ENCODE assay signal across 19 cellular contexts in the genomic region with DNA sequence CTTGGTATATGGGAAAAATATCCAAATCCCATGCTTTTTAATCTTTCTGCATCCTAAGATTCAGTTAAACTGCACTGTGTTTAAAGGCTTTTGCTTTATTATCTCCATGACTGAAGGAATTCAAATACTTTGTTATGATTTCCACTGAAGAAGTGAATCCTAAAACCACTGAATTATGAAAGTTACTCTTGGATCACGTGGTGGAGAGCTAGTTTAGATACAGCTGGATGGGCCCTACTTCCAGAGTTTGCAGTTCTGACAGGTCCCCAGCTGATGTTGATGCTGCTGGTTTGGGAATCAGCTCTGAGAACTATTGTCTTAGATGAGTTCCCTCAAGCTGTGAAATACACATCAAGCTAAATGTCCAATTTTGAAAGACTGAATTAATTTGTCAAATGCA. TPM values are rescaled to one million over a fixed set of nuclear protein-coding genes. Genes with fewer than 3 reads are reported as not detected.
DNase-seq lines count a peak whose midpoint lies in the region; ATAC-seq and TF ChIP-seq lines count a peak whose summit lies in the region.
"Had no signal": no experiment of that assay in that cellular context is flagged by ENCODE, and none has a peak within 500 bp of the region (broad histone marks: within the 10 kb centered on the region; RNA-seq: fewer than 3 reads in every experiment).

No MANE protein-coding gene starts in this region.

- H2AK9ac ChIP-seq in IMR-90 (replicated peaks; ENCODE audit: low read depth, low read length, poor library complexity), result no peak overlapping the region

- intact Hi-C loops in IMR-90 (cut with micrococcal nuclease) (loop anchor here (5.0 kb wide), 2 partner anchors 147 to 1412 kb away; no protein-coding TSS in a partner anchor), esophagus squamous epithelium (cut with DNase I) (no loop called here)

- DNase-seq in IMR-90, result no peak
- DNase-seq in esophagus squamous epithelium (lab: John Stamatoyannopoulos, UW), result no peak
- no peak for DNase-seq in suprapubic skin (ENCODE audit: low spot score in 2 of 2)
- no peak for DNase-seq in erythroblast (lab: John Stamatoyannopoulos, UW)
- no peak for DNase-seq in G401 (ENCODE audit: low spot score)
- DNase-seq: activated CD4-positive, alpha-beta T cell treated with anti-CD3 and anti-CD28 coated beads, Interleukin-2, amount 50 U/mL, for 4 hours; activated naive CD4-positive, alpha-beta T cell treated with Interleukin-2 at 50 U/mL for 16 hours; aorta; COR-L47; DND-41; effector memory CD4-positive, alpha-beta T cell; NCI-H2107; NCI-H510A treated with DMSO at 0.1 percent for 48 hours; stimulated activated CD4-positive, alpha-beta T cell treated with anti-CD3 and anti-CD28 coated beads, Interleukin-15, amount 100 ng/mL, for 24 hours had no signal

- no peak overlapping the region for H4K5ac ChIP-seq in IMR-90 (ENCODE audit: low read depth, low read length)

- no peak overlapping the region for H3K18ac ChIP-seq in IMR-90 (ENCODE audit: low read depth, low read length)

- H3K4me1 ChIP-seq in IMR-90 (ENCODE audit: control insufficient read depth, insufficient read depth, low read length), result peaks cover 21% of the 10 kb centered on the region
- H3K4me1 ChIP-seq in esophagus squamous epithelium, result peaks cover 0 to 51% (median 2%) of the 10 kb centered on the region in 3 donors
- peaks cover 4 to 8% of the 10 kb centered on the region in 2 donors for H3K4me1 ChIP-seq in muscle layer of duodenum (ENCODE audit: control insufficient read depth in 1 of 2, insufficient read depth in 2 of 2, low read length in 2 of 2)
- H3K4me1 ChIP-seq in suprapubic skin, result peaks cover 47% of the 10 kb centered on the region

- H3K23ac ChIP-seq in IMR-90 (ENCODE audit: low read depth, low read length), result no peak overlapping the region

- peaks cover 5 to 75% of the 10 kb centered on the region in 2 experiments for H3K79me1 ChIP-seq in IMR-90 (ENCODE audit: low read depth in 1 of 2, low read length in 2 of 2)

- no peaks in the 10 kb centered on the region for H3K9me3 ChIP-seq in IMR-90 (ENCODE audit: control insufficient read depth, insufficient read depth, low read length)
- H3K9me3 ChIP-seq in esophagus squamous epithelium, result no peaks in the 10 kb centered on the region
- no peaks in the 10 kb centered on the region for H3K9me3 ChIP-seq in muscle layer of duodenum (ENCODE audit: control insufficient read depth in 1 of 2, low read length in 2 of 2)
- no peaks in the 10 kb centered on the region for H3K9me3 ChIP-seq in suprapubic skin

- ATAC-seq in IMR-90 (ENCODE audit: low read depth), result no peak
- ATAC-seq in activated T-helper 17 cell treated with anti-CD3 and anti-CD28 coated beads, Interleukin-2, amount 50 U/mL, for 72 hours (replicated peaks), result no peak
- ATAC-seq in GM19452 (IDR thresholded peaks at IDR 0.05; ENCODE audit: unreplicated experiment), result no peak

- H3K36me3 ChIP-seq in IMR-90 (ENCODE audit: control insufficient read depth, insufficient read depth, low read length), result peaks cover 15% of the 10 kb centered on the region
- H3K36me3 ChIP-seq in esophagus squamous epithelium, result no peaks in the 10 kb centered on the region
- peaks cover 0 to 7% of the 10 kb centered on the region in 2 donors for H3K36me3 ChIP-seq in muscle layer of duodenum (ENCODE audit: control insufficient read depth in 1 of 2, insufficient read depth in 2 of 2, low read length in 2 of 2)
- H3K36me3 ChIP-seq in suprapubic skin, result no peaks in the 10 kb centered on the region

- no peak overlapping the region for H4K8ac ChIP-seq in IMR-90 (ENCODE audit: low read depth in 2 of 2, low read length in 2 of 2)

- H2AFZ ChIP-seq in IMR-90 (replicated peaks; ENCODE audit: low read length, poor library complexity), result no peak overlapping the region

- no peak overlapping the region for H3K56ac ChIP-seq in IMR-90 (ENCODE audit: extremely low read depth, insufficient read depth, low read length)

- no peaks in the 10 kb centered on the region for H3K9me3 Mint-ChIP-seq in activated T-helper 17 cell treated with anti-CD3 and anti-CD28 coated beads, Interleukin-2, amount 50 U/mL, for 72 hours

- dilution Hi-C loops in IMR-90 (cut with HindIII; ENCODE audit: low sequenced_read_pairs, unreplicated experiment), result no loop called here

- no peak for TF ChIP-seq EP300 in suprapubic skin (IDR thresholded peaks at IDR 0.05)

- H2BK5ac ChIP-seq in IMR-90 (ENCODE audit: low read depth, low read length, poor library complexity, severe bottlenecking), result no peak overlapping the region

- peaks cover 18% of the 10 kb centered on the region for H3K9me1 ChIP-seq in IMR-90 (ENCODE audit: insufficient read depth, low read length)

- no peaks in the 10 kb centered on the region for H3K4me1 Mint-ChIP-seq in activated T-helper 17 cell treated with anti-CD3 and anti-CD28 coated beads, Interleukin-2, amount 50 U/mL, for 72 hours

- no peak for TF ChIP-seq POLR2A in IMR-90 (IDR thresholded peaks at IDR 0.05; ENCODE audit: low read depth, low read length)
- no peak for TF ChIP-seq POLR2A in esophagus squamous epithelium (IDR thresholded peaks at IDR 0.05)
- TF ChIP-seq POLR2A in suprapubic skin (IDR thresholded peaks at IDR 0.05), result no peak
- TF ChIP-seq POLR2A in erythroblast (IDR thresholded peaks at IDR 0.05; ENCODE audit: low read length), result no peak

- no peak overlapping the region for H4K91ac ChIP-seq in IMR-90 (ENCODE audit: insufficient read depth, low read depth, low read length)

- H3K27me3 ChIP-seq in IMR-90 (ENCODE audit: control insufficient read depth, insufficient read depth, low read length), result no peaks in the 10 kb centered on the region
- H3K27me3 ChIP-seq in esophagus squamous epithelium, result peaks cover 0 to 17% (median 0%) of the 10 kb centered on the region in 4 donors
- H3K27me3 ChIP-seq in muscle layer of duodenum (ENCODE audit: low read depth, low read length), result no peaks in the 10 kb centered on the region
- H3K27me3 ChIP-seq in suprapubic skin, result no peaks in the 10 kb centered on the region

- H3K27ac Mint-ChIP-seq in activated T-helper 17 cell treated with anti-CD3 and anti-CD28 coated beads, Interleukin-2, amount 50 U/mL, for 72 hours, result no peak overlapping the region

- H2BK20ac ChIP-seq in IMR-90 (ENCODE audit: low read depth, low read length), result no peak overlapping the region

- no peak overlapping the region for H2BK120ac ChIP-seq in IMR-90 (ENCODE audit: low read depth, low read length)

- in situ Hi-C loops in IMR-90 (cut with MboI; ENCODE audit: low sequenced_read_pairs), result no loop called here
- in situ Hi-C loops in G401 (cut with HindIII; ENCODE audit: low sequenced_read_pairs), result no loop called here

- no peak overlapping the region for H3K4me3 Mint-ChIP-seq in activated T-helper 17 cell treated with anti-CD3 and anti-CD28 coated beads, Interleukin-2, amount 50 U/mL, for 72 hours

- TF ChIP-seq CTCF in IMR-90 (conservative IDR thresholded peaks at IDR 0.05; ENCODE audit: low read depth, low read length) (no peak), esophagus squamous epithelium (IDR thresholded peaks at IDR 0.05) (no peak), suprapubic skin (IDR thresholded peaks at IDR 0.05) (no peak)

- no peak overlapping the region for H3K4me3 ChIP-seq in IMR-90 (ENCODE audit: insufficient read depth, low read depth, low read length)
- H3K4me3 ChIP-seq in esophagus squamous epithelium, result no peak overlapping the region
- H3K4me3 ChIP-seq in muscle layer of duodenum (ENCODE audit: low read depth in 1 of 2, low read length in 2 of 2), result no peak overlapping the region
- H3K4me3 ChIP-seq in suprapubic skin, result no peak overlapping the region

- H4K20me1 ChIP-seq in IMR-90 (ENCODE audit: insufficient read depth, low read length), result peaks cover 77% of the 10 kb centered on the region

- no peaks in the 10 kb centered on the region for H3K36me3 Mint-ChIP-seq in activated T-helper 17 cell treated with anti-CD3 and anti-CD28 coated beads, Interleukin-2, amount 50 U/mL, for 72 hours (ENCODE audit: low read depth)

- H2AK5ac ChIP-seq in IMR-90 (ENCODE audit: low read depth, low read length), result no peak overlapping the region

- no CpG with 5 or more reads among the region's 1 CpG for WGBS in IMR-90 (ENCODE audit: extremely low coverage in 2 of 2, insufficient read length in 1 of 2), 2 experiments
- 35 to 44% methylated on average over 1 of the region's 1 CpG for WGBS in esophagus squamous epithelium, 2 donors
- WGBS in suprapubic skin, result 44% methylated on average over 1 of the region's 1 CpG

- no peak overlapping the region for H3K14ac ChIP-seq in IMR-90 (replicated peaks; ENCODE audit: low read depth, low read length)

- no TSS peak for BruUV-seq in IMR-90 (replicated peaks; lab: Mats Ljungman, UMichigan)

- no peak for TF ChIP-seq RAD21 in IMR-90 (IDR thresholded peaks at IDR 0.05; ENCODE audit: low read length)

- no peak overlapping the region for H2BK15ac ChIP-seq in IMR-90 (ENCODE audit: low read depth, low read length)

- H3K27me3 Mint-ChIP-seq in activated T-helper 17 cell treated with anti-CD3 and anti-CD28 coated beads, Interleukin-2, amount 50 U/mL, for 72 hours, result peaks cover 16% of the 10 kb centered on the region

- CTCF ChIA-PET in IMR-90 (lab: Yijun Ruan, JAX), result no interaction called here

- peak overlapping the region; percentile 17; the same call in 1 of the 2 replicates for H3K27ac ChIP-seq in IMR-90 (ENCODE audit: insufficient read depth, low read length)
- H3K27ac ChIP-seq in esophagus squamous epithelium, result peak overlapping the region in 3 of 4 donors; percentile 39 to 85 (median 60)
- H3K27ac ChIP-seq in muscle layer of duodenum (ENCODE audit: low read length), result peak overlapping the region; percentile 71
- H3K27ac ChIP-seq in suprapubic skin, result peak overlapping the region; percentile 91

- no peak overlapping the region for H3K4ac ChIP-seq in IMR-90 (ENCODE audit: low read depth, low read length)

- H3K4me2 ChIP-seq in IMR-90 (ENCODE audit: low read depth, low read length), result peak overlapping the region; percentile 10

- H3K9ac ChIP-seq in IMR-90 (ENCODE audit: low read depth, low read length), result no peak overlapping the region

- POLR2A ChIA-PET in IMR-90 (lab: Charles Lee; ENCODE audit: unreplicated experiment), result interaction anchor here (1.3 kb wide), 1 partner anchor 127 kb away, joined by 3 read pairs; no protein-coding TSS in a partner anchor

RNA-seq across cellular contexts. Expression of gene DAB2, which starts 5.0 kb away (rescaled TPM):
- 50.0 and 97.2 TPM in 2 replicates for total RNA-seq in IMR-90 (2012; rRNA removed)
- 95.9 and 101 TPM in 2 replicates for polyA plus RNA-seq in IMR-90 (2012; rRNA removed)
- 40.6 and 65.1 TPM in 2 replicates for polyA plus RNA-seq in IMR-90 (2012; cell fraction: cytosol; rRNA removed)
- 76.6 and 217 TPM in 2 replicates for polyA plus RNA-seq in IMR-90 (2012; cell fraction: nucleus; rRNA removed; ENCODE audit: low replicate concordance)
- 10 to 100 TPM in 2 of 4 donors, 1 to 10 TPM in 1, under 1 TPM in 1; 0.95 to 35.1 (median 11.8) TPM for total RNA-seq in esophagus squamous epithelium
- total RNA-seq in suprapubic skin, result 10 to 100 TPM in 3 of 4 donors, 1 to 10 TPM in 1; 7.1 to 30.6 (median 11.7) TPM
- total RNA-seq in activated T-helper 17 cell treated with anti-CD3 and anti-CD28 coated beads, Interleukin-2, amount 50 U/mL, for 72 hours, result under 1 TPM in 1 of 2 donors, not detected in 1; 0.05 TPM
- not detected in 2 replicates for total RNA-seq in G401 (2014; rRNA removed; shearing (Covaris generic))

RNA-seq across cellular contexts. Expression of gene C9, which starts 55.5 kb away (rescaled TPM):
- total RNA-seq in IMR-90 (2012; rRNA removed) (not detected in 2 replicates), esophagus squamous epithelium (not detected), suprapubic skin (1 to 10 TPM in 1 of 4 donors, not detected in 3; 5.6 TPM)
- not detected in 2 replicates for polyA plus RNA-seq in IMR-90 (2012; rRNA removed)
- not detected in 2 replicates for polyA plus RNA-seq in IMR-90 (2012; cell fraction: cytosol; rRNA removed)
- 0.15 TPM in 1 of 2 replicates, not detected in the other for polyA plus RNA-seq in IMR-90 (2012; cell fraction: nucleus; rRNA removed; ENCODE audit: low replicate concordance)
- total RNA-seq in activated T-helper 17 cell treated with anti-CD3 and anti-CD28 coated beads, Interleukin-2, amount 50 U/mL, for 72 hours, result not detected
- total RNA-seq in G401 (2014; rRNA removed; shearing (Covaris generic)), result not detected in 2 replicates
- total RNA-seq: cerebellum, HT-29 had no signal

Comparison
In these comparisons a context has a peak if more than half of its experiments do, and no peak if none do; other contexts are left out.
1. H3K27ac ChIP-seq: peak in every context shown above with its lines; median percentile 91 in suprapubic skin; 71 in muscle layer of duodenum; 60 in esophagus squamous epithelium; 17 in IMR-90.